ENCODE assay signal across 21 cellular contexts in genomic region chr2:18585526-18585925, GRCh38. TPM values are rescaled to one million over a fixed set of nuclear protein-coding genes. Genes with fewer than 3 reads are reported as not detected.
DNase-seq lines count a peak whose midpoint lies in the region; ATAC-seq, FAIRE-seq and TF ChIP-seq lines count a peak whose summit lies in the region.
"Had no signal": no experiment of that assay in that cellular context is flagged by ENCODE, and none has a peak within 500 bp of the region (broad histone marks: within the 10 kb centered on the region; RNA-seq: fewer than 3 reads in every experiment).

No MANE protein-coding gene starts in this region.

- no peak overlapping the region for H2BK5ac ChIP-seq in IMR-90 (ENCODE audit: low read depth, low read length, poor library complexity, severe bottlenecking)

- CTCF ChIA-PET in IMR-90 (lab: Yijun Ruan, JAX) (no interaction called here), endothelial cell of umbilical vein (lab: Charles Lee) (interaction anchor here (1.2 kb wide), 1 partner anchor 15 kb away, joined by 3 read pairs; no protein-coding TSS in a partner anchor), T-cell (lab: Charles Lee) (no interaction called here)

- ATAC-seq in IMR-90 (ENCODE audit: low read depth) (peak; percentile 17), T-cell (replicated peaks in 1 of 4) (no peak)
- ATAC-seq: GM12878, HCT116 had no signal

- H2BK120ac ChIP-seq in IMR-90 (ENCODE audit: low read depth, low read length), result no peak overlapping the region

- POLR2A ChIA-PET in IMR-90 (lab: Charles Lee; ENCODE audit: unreplicated experiment) (no interaction called here), endothelial cell of umbilical vein (lab: Charles Lee) (no interaction called here), T-cell (lab: Charles Lee) (no interaction called here)

- no peak overlapping the region for H3K4me3 ChIP-seq in BLaER1 treated with 17β-estradiol and CSF1 and Interleukin-3, amounts not matched to agents 10 nM and 100 nM
- H3K4me3 ChIP-seq in IMR-90 (ENCODE audit: insufficient read depth, low read depth, low read length), result no peak overlapping the region
- no peak overlapping the region for H3K4me3 ChIP-seq in endothelial cell of umbilical vein (replicated peaks in 1 of 3; ENCODE audit: insufficient read depth in 1 of 3, low read depth in 1 of 3, low read length in 3 of 3)
- no peak overlapping the region for H3K4me3 ChIP-seq in osteoblast (ENCODE audit: insufficient read depth, low read length)
- no peak overlapping the region for H3K4me3 ChIP-seq in vagina
- H3K4me3 ChIP-seq: GM12878, MG63 had no signal

- peaks cover 0 to 6% (median 0%) of the 10 kb centered on the region in 3 donors for H3K4me1 Mint-ChIP-seq in T-cell

- no peak overlapping the region for H3K14ac ChIP-seq in IMR-90 (replicated peaks; ENCODE audit: low read depth, low read length)

- no peak for DNase-seq in IMR-90
- peak; percentile 43 for DNase-seq in endothelial cell of umbilical vein (ENCODE audit: low read depth, low spot score)
- DNase-seq in osteoblast (ENCODE audit: insufficient read length, low spot score, missing footprints), result peak; percentile 87
- DNase-seq in C1 segment of cervical spinal cord (lab: John Stamatoyannopoulos, UW), result no peak
- DNase-seq in vagina (ENCODE audit: extremely low spot score in 2 of 2), result no peak
- DNase-seq in T-cell, result no peak
- DNase-seq: COR-L47, DMS153, KG1, MG63, NCI-H1105, NCI-H1694 treated with DMSO at 0.1 percent for 48 hours, NCI-H2171, NCI-H446 treated with DMSO at 0.1 percent for 48 hours, NCI-H774, Right ventricle myocardium superior, SK-N-SH had no signal

- H3K4me3 Mint-ChIP-seq in T-cell, result no peak overlapping the region

- TF ChIP-seq POLR2A in IMR-90 (IDR thresholded peaks at IDR 0.05; ENCODE audit: low read depth, low read length) (no peak), endothelial cell of umbilical vein (IDR thresholded peaks at IDR 0.05; ENCODE audit: low read depth, low read length) (no peak), vagina (IDR thresholded peaks at IDR 0.05) (no peak)

- H3K9me1 ChIP-seq in IMR-90 (ENCODE audit: insufficient read depth, low read length), result peaks cover 5% of the 10 kb centered on the region
- no peaks in the 10 kb centered on the region for H3K9me1 ChIP-seq in endothelial cell of umbilical vein (replicated peaks; ENCODE audit: control insufficient read depth, extremely low read depth, insufficient read depth, low read length)

- H3K27ac ChIP-seq in BLaER1 treated with 17β-estradiol and CSF1 and Interleukin-3, amounts not matched to agents 10 nM and 100 nM, result no peak overlapping the region
- no peak overlapping the region for H3K27ac ChIP-seq in IMR-90 (ENCODE audit: insufficient read depth, low read length)
- no peak overlapping the region for H3K27ac ChIP-seq in endothelial cell of umbilical vein (ENCODE audit: insufficient read depth, low read depth, low read length)
- H3K27ac ChIP-seq in osteoblast (ENCODE audit: low read depth, low read length), result no peak overlapping the region
- no peak overlapping the region for H3K27ac ChIP-seq in vagina
- H3K27ac ChIP-seq: C4-2B had no signal

- no peak overlapping the region for H3K18ac ChIP-seq in IMR-90 (ENCODE audit: low read depth, low read length)

- no peaks in the 10 kb centered on the region for H3K79me1 ChIP-seq in IMR-90 (ENCODE audit: low read depth in 1 of 2, low read length in 2 of 2)

- H3K36me3 Mint-ChIP-seq in T-cell, result peaks cover 46% of the 10 kb centered on the region

- H3K4me2 ChIP-seq in BLaER1 treated with 17β-estradiol and CSF1 and Interleukin-3, amounts not matched to agents 10 nM and 100 nM, result peak overlapping the region in 10 of 11 experiments; percentile 0 to 35 (median 27); a peak in 7 of 22 replicates
- no peak overlapping the region for H3K4me2 ChIP-seq in IMR-90 (ENCODE audit: low read depth, low read length)
- no peak overlapping the region for H3K4me2 ChIP-seq in endothelial cell of umbilical vein (ENCODE audit: insufficient read depth, low read length)
- no peak overlapping the region for H3K4me2 ChIP-seq in osteoblast (ENCODE audit: insufficient read depth, low read length)
- H3K4me2 ChIP-seq: SK-N-SH had no signal

- H3K4ac ChIP-seq in IMR-90 (ENCODE audit: low read depth, low read length), result peak overlapping the region; percentile 59; the same call in 1 of the 2 replicates

- H3K27me3 Mint-ChIP-seq in T-cell, result no peaks in the 10 kb centered on the region

- in situ Hi-C loops in IMR-90 (cut with MboI; ENCODE audit: low sequenced_read_pairs), result no loop called here

- peaks cover 6 to 13% (median 11%) of the 10 kb centered on the region in 10 experiments; a peak in 17 of 20 replicates for H3K4me1 ChIP-seq in BLaER1 treated with 17β-estradiol and CSF1 and Interleukin-3, amounts not matched to agents 10 nM and 100 nM
- H3K4me1 ChIP-seq in IMR-90 (ENCODE audit: control insufficient read depth, insufficient read depth, low read length) (no peaks in the 10 kb centered on the region), endothelial cell of umbilical vein (ENCODE audit: control insufficient read depth, extremely low read depth, insufficient read depth, low read length) (no peaks in the 10 kb centered on the region), osteoblast (ENCODE audit: insufficient read depth, low read length) (peaks cover 16% of the 10 kb centered on the region), vagina (no peaks in the 10 kb centered on the region)

- WGBS in IMR-90 (ENCODE audit: extremely low coverage in 2 of 2, insufficient read length in 1 of 2), 2 experiments, result no CpG with 5 or more reads among the region's 3 CpGs

- H3K9me3 Mint-ChIP-seq in T-cell, result peaks cover 9 to 21% (median 10%) of the 10 kb centered on the region in 3 donors

- no peak overlapping the region for H3K56ac ChIP-seq in IMR-90 (ENCODE audit: extremely low read depth, insufficient read depth, low read length)

- H2AFZ ChIP-seq in IMR-90 (replicated peaks; ENCODE audit: low read length, poor library complexity) (peak overlapping the region; percentile 13), endothelial cell of umbilical vein (ENCODE audit: low read depth, low read length) (no peak overlapping the region), osteoblast (ENCODE audit: low read length) (no peak overlapping the region)

- H4K91ac ChIP-seq in IMR-90 (ENCODE audit: insufficient read depth, low read depth, low read length), result peak overlapping the region; percentile 61; the same call in 1 of the 2 replicates

- H2BK20ac ChIP-seq in IMR-90 (ENCODE audit: low read depth, low read length), result no peak overlapping the region

- no peak overlapping the region for H3K27ac Mint-ChIP-seq in T-cell

- BruUV-seq in IMR-90 (replicated peaks; lab: Mats Ljungman, UMichigan), result no TSS peak
- no TSS peak for BruUV-seq in endothelial cell of umbilical vein (replicated peaks; lab: Mats Ljungman, UMichigan)

- no peaks in the 10 kb centered on the region for H3K27me3 ChIP-seq in BLaER1 treated with 17β-estradiol and CSF1 and Interleukin-3, amounts not matched to agents 10 nM and 100 nM
- H3K27me3 ChIP-seq in IMR-90 (ENCODE audit: control insufficient read depth, insufficient read depth, low read length), result no peaks in the 10 kb centered on the region
- H3K27me3 ChIP-seq in endothelial cell of umbilical vein (ENCODE audit: control insufficient read depth in 2 of 2, insufficient read depth in 2 of 2, low read length in 2 of 2), result no peaks in the 10 kb centered on the region
- H3K27me3 ChIP-seq in osteoblast (ENCODE audit: insufficient read depth, low read length), result no peaks in the 10 kb centered on the region
- no peaks in the 10 kb centered on the region for H3K27me3 ChIP-seq in vagina
- H3K27me3 ChIP-seq: MG63 had no signal

- H4K8ac ChIP-seq in IMR-90 (ENCODE audit: low read depth in 2 of 2, low read length in 2 of 2), result no peak overlapping the region

- H2AK9ac ChIP-seq in IMR-90 (replicated peaks; ENCODE audit: low read depth, low read length, poor library complexity), result no peak overlapping the region

- peaks cover 0 to 17% (median 10%) of the 10 kb centered on the region in 11 experiments; a peak in 13 of 22 replicates for H3K9me3 ChIP-seq in BLaER1 treated with 17β-estradiol and CSF1 and Interleukin-3, amounts not matched to agents 10 nM and 100 nM (replicated peaks in 1 of 11)
- no peaks in the 10 kb centered on the region; the same call in 1 of the 2 replicates for H3K9me3 ChIP-seq in IMR-90 (ENCODE audit: control insufficient read depth, insufficient read depth, low read length)
- no peaks in the 10 kb centered on the region for H3K9me3 ChIP-seq in endothelial cell of umbilical vein (replicated peaks; ENCODE audit: control insufficient read depth, insufficient read depth, low read length)
- no peaks in the 10 kb centered on the region for H3K9me3 ChIP-seq in osteoblast (ENCODE audit: low read depth, low read length)
- H3K9me3 ChIP-seq in vagina, result no peaks in the 10 kb centered on the region
- H3K9me3 ChIP-seq: MG63 had no signal

- dilution Hi-C loops in IMR-90 (cut with HindIII; ENCODE audit: low sequenced_read_pairs, unreplicated experiment) (no loop called here), endothelial cell of umbilical vein (cut with MboI; ENCODE audit: extremely low pct_ligation_motif_present, low sequenced_read_pairs) (no loop called here)

- TF ChIP-seq CTCF in IMR-90 (conservative IDR thresholded peaks at IDR 0.05; ENCODE audit: low read depth, low read length) (no peak), endothelial cell of umbilical vein (IDR thresholded peaks at IDR 0.05; ENCODE audit: extremely low read depth in 1 of 2, insufficient read depth in 1 of 2, low read depth in 1 of 2, low read length in 2 of 2) (no peak), osteoblast (IDR thresholded peaks at IDR 0.05; ENCODE audit: extremely low read depth, low read depth, low read length) (no peak), vagina (IDR thresholded peaks at IDR 0.05) (no peak)

- no peak overlapping the region for H3K9ac ChIP-seq in BLaER1 treated with 17β-estradiol and CSF1 and Interleukin-3, amounts not matched to agents 10 nM and 100 nM
- H3K9ac ChIP-seq in IMR-90 (ENCODE audit: low read depth, low read length) (no peak overlapping the region), endothelial cell of umbilical vein (replicated peaks; ENCODE audit: extremely low read depth, insufficient read depth, low read length) (no peak overlapping the region)
- H3K9ac ChIP-seq: SK-N-SH had no signal

- TF ChIP-seq RAD21 in IMR-90 (IDR thresholded peaks at IDR 0.05; ENCODE audit: low read length), result no peak

- no peak overlapping the region for H3K23ac ChIP-seq in IMR-90 (ENCODE audit: low read depth, low read length)

- no peaks in the 10 kb centered on the region for H3K36me3 ChIP-seq in BLaER1 treated with 17β-estradiol and CSF1 and Interleukin-3, amounts not matched to agents 10 nM and 100 nM
- no peaks in the 10 kb centered on the region for H3K36me3 ChIP-seq in IMR-90 (ENCODE audit: control insufficient read depth, insufficient read depth, low read length)
- no peaks in the 10 kb centered on the region for H3K36me3 ChIP-seq in endothelial cell of umbilical vein (ENCODE audit: control insufficient read depth in 2 of 2, extremely low read depth in 1 of 2, insufficient read depth in 2 of 2, low read length in 2 of 2)
- H3K36me3 ChIP-seq in osteoblast (ENCODE audit: insufficient read depth, low read length), result no peaks in the 10 kb centered on the region
- no peaks in the 10 kb centered on the region for H3K36me3 ChIP-seq in vagina
- H3K36me3 ChIP-seq: MG63 had no signal

- no peaks in the 10 kb centered on the region for H3K79me2 ChIP-seq in endothelial cell of umbilical vein (ENCODE audit: control insufficient read depth, insufficient read depth, low read length)
- H3K79me2 ChIP-seq in osteoblast (ENCODE audit: insufficient read depth, low read length), result no peaks in the 10 kb centered on the region

- peak overlapping the region; percentile 25; the same call in 1 of the 2 replicates for H2AK5ac ChIP-seq in IMR-90 (ENCODE audit: low read depth, low read length)

- no peak overlapping the region for H4K5ac ChIP-seq in IMR-90 (ENCODE audit: low read depth, low read length)

- FAIRE-seq in endothelial cell of umbilical vein (lab: Jason Lieb, UNC), result peak; percentile 4
- FAIRE-seq: GM12878 had no signal

- intact Hi-C loops in IMR-90 (cut with micrococcal nuclease) (no loop called here), endothelial cell of umbilical vein (cut with micrococcal nuclease) (no loop called here), vagina (cut with DNase I) (no loop called here)

- H2BK15ac ChIP-seq in IMR-90 (ENCODE audit: low read depth, low read length), result no peak overlapping the region; the same call in 2 of the 3 replicates

- H4K20me1 ChIP-seq in BLaER1 treated with 17β-estradiol and CSF1 and Interleukin-3, amounts not matched to agents 10 nM and 100 nM, result no peaks in the 10 kb centered on the region
- H4K20me1 ChIP-seq in IMR-90 (ENCODE audit: insufficient read depth, low read length) (no peaks in the 10 kb centered on the region), endothelial cell of umbilical vein (replicated peaks; ENCODE audit: control insufficient read depth, extremely low read depth, insufficient read depth, low read length) (no peaks in the 10 kb centered on the region), osteoblast (ENCODE audit: insufficient read depth, low read length) (no peaks in the 10 kb centered on the region)

RNA-seq across cellular contexts. Expression of gene NT5C1B, which starts 3.8 kb away (rescaled TPM):
- total RNA-seq in IMR-90 (2012; rRNA removed) (not detected in 2 replicates), endothelial cell of umbilical vein (not detected in 2 replicates), osteoblast (not detected in 2 replicates), vagina (not detected), T-cell (not detected)
- polyA plus RNA-seq in IMR-90 (2012; rRNA removed) (not detected in 2 replicates), endothelial cell of umbilical vein (not detected in 2 replicates)
- polyA plus RNA-seq in IMR-90 (2012; cell fraction: cytosol; rRNA removed), result not detected in 2 replicates
- polyA plus RNA-seq in IMR-90 (2012; cell fraction: nucleus; rRNA removed; ENCODE audit: low replicate concordance), result not detected in 2 replicates
- polyA plus RNA-seq in endothelial cell of umbilical vein (2011; cell fraction: cytosol; rRNA removed), result not detected in 2 replicates
- polyA plus RNA-seq in endothelial cell of umbilical vein (2011; cell fraction: nucleus; rRNA removed), result not detected in 2 replicates
- polyA plus RNA-seq in endothelial cell of umbilical vein (2012), result 0.11 and 0.16 TPM in 2 replicates
- polyA minus RNA-seq in endothelial cell of umbilical vein, result not detected in 2 replicates
- not detected for polyA minus RNA-seq in endothelial cell of umbilical vein (2011; cell fraction: cytosol; rRNA and poly(A)+ RNA removed)
- polyA minus RNA-seq in endothelial cell of umbilical vein (2011; cell fraction: nucleus; rRNA and poly(A)+ RNA removed), result not detected in 2 replicates
- total RNA-seq: GM12878, Right ventricle myocardium superior had no signal
- polyA plus RNA-seq: SK-N-SH had no signal

RNA-seq across cellular contexts. Expression of gene RDH14, which starts 25.1 kb away (rescaled TPM):
- total RNA-seq in IMR-90 (2012; rRNA removed) (12.2 TPM in 2 replicates), endothelial cell of umbilical vein (12.4 and 14.7 TPM in 2 replicates), osteoblast (23.5 and 27.4 TPM in 2 replicates), vagina (25.3 TPM), T-cell (10 to 100 TPM in 4 of 5 donors, 1 to 10 TPM in 1; 9.7 to 21.5 (median 18.8) TPM)
- polyA plus RNA-seq in IMR-90 (2012; rRNA removed) (10.2 and 11.9 TPM in 2 replicates), endothelial cell of umbilical vein (8.8 TPM in 2 replicates)
- 5.1 and 9.2 TPM in 2 replicates for polyA plus RNA-seq in IMR-90 (2012; cell fraction: cytosol; rRNA removed)
- 4.1 and 9.7 TPM in 2 replicates for polyA plus RNA-seq in IMR-90 (2012; cell fraction: nucleus; rRNA removed; ENCODE audit: low replicate concordance)
- 10.0 and 11.7 TPM in 2 replicates for polyA plus RNA-seq in endothelial cell of umbilical vein (2011; cell fraction: cytosol; rRNA removed)
- polyA plus RNA-seq in endothelial cell of umbilical vein (2011; cell fraction: nucleus; rRNA removed), result 5.1 and 6.1 TPM in 2 replicates
- polyA plus RNA-seq in endothelial cell of umbilical vein (2012), result 18.4 and 19.1 TPM in 2 replicates
- polyA minus RNA-seq in endothelial cell of umbilical vein, result 6.2 and 7.0 TPM in 2 replicates
- polyA minus RNA-seq in endothelial cell of umbilical vein (2011; cell fraction: cytosol; rRNA and poly(A)+ RNA removed), result 8.8 TPM
- 2.9 and 4.4 TPM in 2 replicates for polyA minus RNA-seq in endothelial cell of umbilical vein (2011; cell fraction: nucleus; rRNA and poly(A)+ RNA removed)

Comparison
In these comparisons a context has a peak if more than half of its experiments do, and no peak if none do; other contexts are left out.
1. H3K4me2 ChIP-seq: peak in BLaER1 treated with 17β-estradiol and CSF1 and Interleukin-3, amounts not matched to agents 10 nM and 100 nM (10 of 11); none in IMR-90 (single experiment), endothelial cell of umbilical vein (single experiment) and osteoblast (single experiment).
2. DNase-seq: peak in endothelial cell of umbilical vein (single experiment) and osteoblast (single experiment); none in IMR-90 (single experiment), C1 segment of cervical spinal cord (0 of 14), vagina (0 of 2) and T-cell (0 of 34).